ENCODE assay signal across 22 cellular contexts in genomic region chr2:165678882-165679281, GRCh38.
"Had no signal": no experiment of that assay in that cellular context is flagged by ENCODE, and none has a peak within 500 bp of the region (broad histone marks: within the 10 kb centered on the region; RNA-seq: fewer than 3 reads in every experiment).

No MANE protein-coding gene starts in this region.

- H3K4me1 ChIP-seq: colonic mucosa, vagina had no signal

- DNase-seq: cerebellar nuclear complex; colonic mucosa; dermis blood vessel endothelial cell; effector CD4-positive, alpha-beta T cell; endodermal cell; foreskin melanocyte; heart left ventricle; hippocampal formation; immature natural killer cell; left ventricle myocardium superior; mesenchymal stem cell; naive thymus-derived CD4-positive, alpha-beta T cell; stimulated activated CD4-positive, alpha-beta T cell treated with anti-CD3 and anti-CD28 coated beads, Interleukin-2, amount 100 ng/mL, for 48 hours; stimulated activated naive CD4-positive, alpha-beta T cell treated with Interleukin-2 at 50 U/mL for 16 hours; tibial artery; upper lobe of left lung had no signal

- H3K4me1 Mint-ChIP-seq: endodermal cell; immature natural killer cell; naive thymus-derived CD4-positive, alpha-beta T cell had no signal

- H3K27ac ChIP-seq: colonic mucosa, heart left ventricle, neutrophil, right atrium auricular region, suprapubic skin, tibial artery, upper lobe of left lung, vagina had no signal

- H3K36me3 Mint-ChIP-seq: immature natural killer cell; naive thymus-derived CD4-positive, alpha-beta T cell had no signal

- H3K36me3 ChIP-seq: colonic mucosa, neutrophil, upper lobe of left lung had no signal

- H3K4me3 ChIP-seq: colonic mucosa, heart left ventricle, lung, right atrium auricular region, smooth muscle cell, suprapubic skin, tibial artery, upper lobe of left lung, vagina had no signal

- H3K27ac Mint-ChIP-seq: endodermal cell; immature natural killer cell; naive thymus-derived CD4-positive, alpha-beta T cell had no signal

- ATAC-seq: heart left ventricle; left ventricle myocardium superior; naive thymus-derived CD4-positive, alpha-beta T cell had no signal

- H3K4me3 Mint-ChIP-seq: endodermal cell; immature natural killer cell; naive thymus-derived CD4-positive, alpha-beta T cell had no signal

- H3K9me3 ChIP-seq: colonic mucosa, heart left ventricle, neutrophil, right atrium auricular region, suprapubic skin, tibial artery, upper lobe of left lung, vagina had no signal

- H3K9me3 Mint-ChIP-seq: endodermal cell; immature natural killer cell; naive thymus-derived CD4-positive, alpha-beta T cell had no signal
